8 cellular contexts compared by ENCODE assay signal in genomic region chr12:96908170-96908675, GRCh38. TPM values are rescaled to one million over a fixed set of nuclear protein-coding genes. Genes with fewer than 3 reads are reported as not detected.
DNase-seq lines count a peak whose midpoint lies in the region; ATAC-seq and TF ChIP-seq lines count a peak whose summit lies in the region.

No MANE protein-coding gene starts in this region.

- no peak overlapping the region for H3K9ac ChIP-seq in neuronal stem cell (ENCODE audit: low read depth, low read length, poor library complexity)

- DNase-seq in BE2C: no peak
- no peak for DNase-seq in Panc1 (ENCODE audit: low read depth, low spot score)
- DNase-seq in effector memory CD8-positive, alpha-beta T cell: no peak
- peak; percentile 6 for DNase-seq in neuronal stem cell (ENCODE audit: low spot score)
- DNase-seq in occipital lobe (lab: John Stamatoyannopoulos, UW): no peak
- DNase-seq in nucleus accumbens (lab: John Stamatoyannopoulos, UW): no peak
- no peak for DNase-seq in hepatic stellate cell (ENCODE audit: low spot score)

- H2AFZ ChIP-seq in neuronal stem cell (ENCODE audit: low read length): peak overlapping the region; percentile 99

- BruUV-seq in Panc1 (replicated peaks; lab: Mats Ljungman, UMichigan): TSS peak; percentile 66

- no peak overlapping the region for H3K4ac ChIP-seq in neuronal stem cell (ENCODE audit: low read length)

- POLR2A ChIA-PET in Panc1 (lab: Charles Lee): no interaction called here

- no peak overlapping the region for H3K23ac ChIP-seq in neuronal stem cell (ENCODE audit: low read depth, low read length, poor library complexity)

- peak overlapping the region; percentile 89 to 95 for H3K4me3 Mint-ChIP-seq in effector memory CD8-positive, alpha-beta T cell

- no peak overlapping the region for H2BK5ac ChIP-seq in neuronal stem cell (ENCODE audit: low read length)

- H3K9me3 Mint-ChIP-seq in effector memory CD8-positive, alpha-beta T cell: no peaks in the 10 kb centered on the region

- H4K8ac ChIP-seq in neuronal stem cell (ENCODE audit: low read depth, low read length): no peak overlapping the region

- no peaks in the 10 kb centered on the region for H3K36me3 ChIP-seq in BE2C
- H3K36me3 ChIP-seq in Panc1 (ENCODE audit: control insufficient read depth, insufficient read depth, low read length): 0 out of 2 replicates have a peak, but pooled peaks cover 2% of the 10 kb centered on the region
- peaks cover 0 to 21% of the 10 kb centered on the region in 2 donors for H3K36me3 ChIP-seq in neuronal stem cell (replicated peaks in 1 of 2; ENCODE audit: control insufficient read depth in 2 of 2, insufficient read depth in 2 of 2, low read length in 2 of 2)

- H3K14ac ChIP-seq in neuronal stem cell (ENCODE audit: low read length): no peak overlapping the region

- no peak overlapping the region for H2AK5ac ChIP-seq in neuronal stem cell (ENCODE audit: low read depth, low read length)

- H3K9me3 ChIP-seq in BE2C (no peaks in the 10 kb centered on the region), Panc1 (ENCODE audit: control insufficient read depth, insufficient read depth, low read depth, low read length) (no peaks in the 10 kb centered on the region), neuronal stem cell (replicated peaks in 1 of 2; ENCODE audit: control insufficient read depth in 2 of 2, insufficient read depth in 1 of 2, low read depth in 1 of 2, low read length in 2 of 2) (peaks cover 0 to 2% of the 10 kb centered on the region in 2 donors)

- H2BK120ac ChIP-seq in neuronal stem cell (ENCODE audit: low read depth, low read length): no peak overlapping the region

- H2BK12ac ChIP-seq in neuronal stem cell (ENCODE audit: low read length): no peak overlapping the region

- H3K27ac Mint-ChIP-seq in effector memory CD8-positive, alpha-beta T cell: peak overlapping the region; percentile 98 to 100

- in situ Hi-C loops in Panc1 (cut with HindIII; ENCODE audit: low pct_unique_long_range_greater_than_20kb, low sequenced_read_pairs): no loop called here

- H3K4me1 Mint-ChIP-seq in effector memory CD8-positive, alpha-beta T cell (ENCODE audit: low read depth in 2 of 2): peaks cover 34 to 49% of the 10 kb centered on the region in 2 donors

- peak overlapping the region; percentile 59 for H3K4me2 ChIP-seq in neuronal stem cell (ENCODE audit: insufficient read depth, low read length, poor library complexity, severe bottlenecking)

- WGBS in neuronal stem cell (ENCODE audit: extremely low coverage in 2 of 2, insufficient read length in 2 of 2, insufficient replicate concordance in 1 of 2), 2 donors: no CpG with 5 or more reads among the region's 8 CpGs

- H2BK15ac ChIP-seq in neuronal stem cell (ENCODE audit: low read length): no peak overlapping the region

- H3K27me3 ChIP-seq in BE2C (no peaks in the 10 kb centered on the region), Panc1 (ENCODE audit: control insufficient read depth, insufficient read depth, low read length) (no peaks in the 10 kb centered on the region), neuronal stem cell (ENCODE audit: control insufficient read depth in 3 of 3, insufficient read depth in 3 of 3, low read depth in 1 of 3, low read length in 3 of 3) (no peaks in the 10 kb centered on the region)

- H3K4me3 ChIP-seq in BE2C (ENCODE audit: low read depth, low read length) (peak overlapping the region; percentile 93), Panc1 (ENCODE audit: low read depth in 2 of 2, low read length in 2 of 2) (peak overlapping the region; percentile 97 to 98), neuronal stem cell (ENCODE audit: low read length in 2 of 2) (peak overlapping the region; percentile 56 to 81)

- intact Hi-C loops in Panc1 (cut with micrococcal nuclease; ENCODE audit: unreplicated experiment): no loop called here

- no peak for TF ChIP-seq CTCF in BE2C (IDR thresholded peaks at IDR 0.05; ENCODE audit: low read depth, low read length)
- TF ChIP-seq CTCF in Panc1 (IDR thresholded peaks at IDR 0.05): no peak

- no peak overlapping the region for H4K91ac ChIP-seq in neuronal stem cell (ENCODE audit: low read depth, low read length, poor library complexity)

- H3K27ac ChIP-seq in Panc1 (ENCODE audit: low read length): peak overlapping the region; percentile 93
- peak overlapping the region; percentile 81 for H3K27ac ChIP-seq in neuronal stem cell (replicated peaks; ENCODE audit: low read length)

- H3K18ac ChIP-seq in neuronal stem cell (ENCODE audit: low read length): no peak overlapping the region

- H3K4me1 ChIP-seq in BE2C (no peaks in the 10 kb centered on the region), Panc1 (ENCODE audit: control insufficient read depth, insufficient read depth, low read length) (peaks cover 14% of the 10 kb centered on the region), neuronal stem cell (ENCODE audit: control insufficient read depth in 2 of 2, insufficient read depth in 1 of 2, low read depth in 1 of 2, low read length in 2 of 2) (peaks cover 10 to 15% of the 10 kb centered on the region in 2 donors)

- H3K36me3 Mint-ChIP-seq in effector memory CD8-positive, alpha-beta T cell (ENCODE audit: insufficient read depth): peaks cover 19% of the 10 kb centered on the region

- peaks cover 3% of the 10 kb centered on the region for H3K79me1 ChIP-seq in neuronal stem cell (ENCODE audit: low read depth, low read length)

- ATAC-seq in GM21529 (IDR thresholded peaks at IDR 0.05; ENCODE audit: unreplicated experiment) (peak; percentile 37), Panc1 (no peak)
- ATAC-seq in effector memory CD8-positive, alpha-beta T cell (replicated peaks): peak; percentile 21

- CTCF ChIA-PET in Panc1 (lab: Charles Lee): no interaction called here

- no peaks in the 10 kb centered on the region for H3K27me3 Mint-ChIP-seq in effector memory CD8-positive, alpha-beta T cell

RNA-seq across cellular contexts. Expression of gene NEDD1, which starts 1.2 kb away (rescaled TPM):
- polyA plus RNA-seq in BE2C (2012; ENCODE audit: insufficient read depth, insufficient read length, low read depth): 4.2 TPM
- 30.3 TPM for total RNA-seq in Panc1 (2021; ENCODE audit: unreplicated experiment)
- polyA plus RNA-seq in Panc1 (2012; ENCODE audit: insufficient read length): 12.6 TPM
- polyA plus RNA-seq in neuronal stem cell (2013, experiment 1 of 2): 25.3 TPM
- polyA plus RNA-seq in neuronal stem cell (2013, experiment 2 of 2): 26.5 TPM
- total RNA-seq in occipital lobe: 15.6 TPM
